8 cellular contexts compared by ENCODE assay signal in genomic region chr3:3126477-3127431, GRCh38. TPM values are rescaled to one million over a fixed set of nuclear protein-coding genes. Genes with fewer than 3 reads are reported as not detected.
DNase-seq lines count a peak whose midpoint lies in the region; ATAC-seq and TF ChIP-seq lines count a peak whose summit lies in the region.

TRNT1 (plus strand) TSS chr3:3126940; CDS start chr3:3129041, 2,101 bp downstream.

- H3K4me3 ChIP-seq in Jurkat, Clone E6-1 (ENCODE audit: low read length), result peak within 1 kb of the TSS; percentile 91
- peak within 1 kb of the TSS; percentile 94 to 96 for H3K4me3 ChIP-seq in mucosa of rectum (ENCODE audit: low read length in 2 of 2)

- H3K36me3 Mint-ChIP-seq in activated T-cell treated with anti-CD3 and anti-CD28 coated beads, Interleukin-2, amount 50 U/mL, for 24 hours (ENCODE audit: low read depth), result peaks cover 51% of the 10 kb centered on the region

- no peaks in the 10 kb centered on the region for H3K27me3 Mint-ChIP-seq in activated T-cell treated with anti-CD3 and anti-CD28 coated beads, Interleukin-2, amount 50 U/mL, for 24 hours

- H3K27ac ChIP-seq in mucosa of rectum (ENCODE audit: low read depth in 2 of 2, low read length in 2 of 2), result peak within 1 kb of the TSS; percentile 87 to 94

- H3K36me3 ChIP-seq in mucosa of rectum (ENCODE audit: control insufficient read depth in 2 of 2, insufficient read depth in 2 of 2, low read length in 2 of 2), result peaks cover 5 to 17% of the 10 kb centered on the region in 2 donors

- H3K9me3 ChIP-seq in mucosa of rectum (ENCODE audit: control insufficient read depth in 2 of 2, low read length in 2 of 2), result no peaks in the 10 kb centered on the region

- peak within 1 kb of the TSS; percentile 90 to 96 for H3K9ac ChIP-seq in mucosa of rectum (ENCODE audit: low read depth in 1 of 2, low read length in 2 of 2)

- TF ChIP-seq POLR2A in erythroblast (IDR thresholded peaks at IDR 0.05; ENCODE audit: low read length), result peak; percentile 94

- H3K4me1 ChIP-seq in mucosa of rectum (ENCODE audit: control insufficient read depth in 2 of 2, insufficient read depth in 2 of 2, low read length in 2 of 2), result peaks cover 5 to 12% of the 10 kb centered on the region in 2 donors

- DNase-seq in DMS53 (lab: John Stamatoyannopoulos, UW), result peak; percentile 89
- peak; percentile 82 for DNase-seq in Jurkat, Clone E6-1 (ENCODE audit: low read depth, low spot score)
- peak; percentile 97 for DNase-seq in activated T-cell treated with anti-CD3 and anti-CD28 coated beads, Interleukin-2, amount 50 U/mL, for 24 hours
- DNase-seq in erythroblast (lab: John Stamatoyannopoulos, UW), result peak; percentile 96 to 98
- peak; percentile 94 for DNase-seq in stimulated activated CD8-positive, alpha-beta memory T cell treated with anti-CD3 and anti-CD28 coated beads, Interleukin-4, amount 100 ng/mL, for 4 hours (ENCODE audit: low read depth in 2 of 2, low spot score in 1 of 2)

- H3K27ac Mint-ChIP-seq in activated T-cell treated with anti-CD3 and anti-CD28 coated beads, Interleukin-2, amount 50 U/mL, for 24 hours, result peak within 1 kb of the TSS; percentile 99

- H3K9me3 Mint-ChIP-seq in activated T-cell treated with anti-CD3 and anti-CD28 coated beads, Interleukin-2, amount 50 U/mL, for 24 hours, result no peaks in the 10 kb centered on the region

- peak within 1 kb of the TSS; percentile 98 for H3K4me3 Mint-ChIP-seq in activated T-cell treated with anti-CD3 and anti-CD28 coated beads, Interleukin-2, amount 50 U/mL, for 24 hours

- peak; percentile 97 for ATAC-seq in GM21717 (IDR thresholded peaks at IDR 0.05; ENCODE audit: unreplicated experiment)

- no peaks in the 10 kb centered on the region for H3K27me3 ChIP-seq in mucosa of rectum (ENCODE audit: control insufficient read depth in 2 of 2, insufficient read depth in 2 of 2, low read length in 2 of 2)

- peaks cover 42% of the 10 kb centered on the region for H3K4me1 Mint-ChIP-seq in activated T-cell treated with anti-CD3 and anti-CD28 coated beads, Interleukin-2, amount 50 U/mL, for 24 hours (ENCODE audit: low read depth)

TF ChIP-seq in PFSK-1, 5 proteins besides CTCF, POLR2A, EP300 and RAD21:
- TF ChIP-seq, protein P1, sequence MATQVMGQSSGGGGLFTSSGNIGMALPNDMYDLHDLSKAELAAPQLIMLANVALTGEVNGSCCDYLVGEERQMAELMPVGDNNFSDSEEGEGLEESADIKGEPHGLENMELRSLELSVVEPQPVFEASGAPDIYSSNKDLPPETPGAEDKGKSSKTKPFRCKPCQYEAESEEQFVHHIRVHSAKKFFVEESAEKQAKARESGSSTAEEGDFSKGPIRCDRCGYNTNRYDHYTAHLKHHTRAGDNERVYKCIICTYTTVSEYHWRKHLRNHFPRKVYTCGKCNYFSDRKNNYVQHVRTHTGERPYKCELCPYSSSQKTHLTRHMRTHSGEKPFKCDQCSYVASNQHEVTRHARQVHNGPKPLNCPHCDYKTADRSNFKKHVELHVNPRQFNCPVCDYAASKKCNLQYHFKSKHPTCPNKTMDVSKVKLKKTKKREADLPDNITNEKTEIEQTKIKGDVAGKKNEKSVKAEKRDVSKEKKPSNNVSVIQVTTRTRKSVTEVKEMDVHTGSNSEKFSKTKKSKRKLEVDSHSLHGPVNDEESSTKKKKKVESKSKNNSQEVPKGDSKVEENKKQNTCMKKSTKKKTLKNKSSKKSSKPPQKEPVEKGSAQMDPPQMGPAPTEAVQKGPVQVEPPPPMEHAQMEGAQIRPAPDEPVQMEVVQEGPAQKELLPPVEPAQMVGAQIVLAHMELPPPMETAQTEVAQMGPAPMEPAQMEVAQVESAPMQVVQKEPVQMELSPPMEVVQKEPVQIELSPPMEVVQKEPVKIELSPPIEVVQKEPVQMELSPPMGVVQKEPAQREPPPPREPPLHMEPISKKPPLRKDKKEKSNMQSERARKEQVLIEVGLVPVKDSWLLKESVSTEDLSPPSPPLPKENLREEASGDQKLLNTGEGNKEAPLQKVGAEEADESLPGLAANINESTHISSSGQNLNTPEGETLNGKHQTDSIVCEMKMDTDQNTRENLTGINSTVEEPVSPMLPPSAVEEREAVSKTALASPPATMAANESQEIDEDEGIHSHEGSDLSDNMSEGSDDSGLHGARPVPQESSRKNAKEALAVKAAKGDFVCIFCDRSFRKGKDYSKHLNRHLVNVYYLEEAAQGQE (IDR thresholded peaks at IDR 0.05; ENCODE audit: insufficient read depth in 1 of 2, low read depth in 2 of 2, low read length in 2 of 2), result 0 out of 4 replicates have a peak, but pooled peaks of 1 of the 2 experiments have one; percentile 9
- TF ChIP-seq FOXP2 (optimal IDR thresholded peaks at IDR 0.05; ENCODE audit: borderline replicate concordance, extremely low read depth, extremely low read length, insufficient read depth) (peak; percentile 66), SIN3A (IDR thresholded peaks at IDR 0.05; ENCODE audit: borderline replicate concordance, insufficient read depth, low read length) (0 out of 2 replicates have a peak, but pooled peaks have one; percentile 26), TAF1 (IDR thresholded peaks at IDR 0.05; ENCODE audit: borderline replicate concordance, insufficient read depth, low read length) (peak; percentile 87; the same call in 1 of the 2 replicates), POLR2AphosphoS5 (IDR thresholded peaks at IDR 0.05; ENCODE audit: low read depth, low read length) (peak; percentile 83)

RNA-seq across cellular contexts. Expression of gene TRNT1, which starts in this region (rescaled TPM):
- 27.1 TPM for polyA plus RNA-seq in Jurkat, Clone E6-1 (2012; ENCODE audit: insufficient read depth, insufficient read length)
- polyA plus RNA-seq in PFSK-1 (2012; ENCODE audit: insufficient read length, low read depth), result 6.4 TPM

Comparison
In these comparisons a context has a peak if more than half of its experiments do, and no peak if none do; other contexts are left out.
1. Peak in every context shown above with its lines: DNase-seq, ATAC-seq, H3K4me3 ChIP-seq and H3K27ac ChIP-seq.